ENCODE assay signal across 8 cellular contexts in genomic region chr1:232805269-232806070, GRCh38. TPM values are rescaled to one million over a fixed set of nuclear protein-coding genes. Genes with fewer than 3 reads are reported as not detected.
DNase-seq lines count a peak whose midpoint lies in the region; ATAC-seq and TF ChIP-seq lines count a peak whose summit lies in the region.

MAP10 (plus strand) TSS chr1:232805416; CDS start chr1:232805450, 34 bp downstream.

- peak; percentile 90 for ATAC-seq in GM21825 (IDR thresholded peaks at IDR 0.05; ENCODE audit: unreplicated experiment)

- peak; percentile 73 for TF ChIP-seq POLR2A in NB4 (IDR thresholded peaks at IDR 0.05; ENCODE audit: extremely low read depth, insufficient read length)

- no peaks in the 10 kb centered on the region for H3K36me3 ChIP-seq in iPS-20b (ENCODE audit: insufficient read depth, low read depth, low read length)

- peak within 1 kb of the TSS; percentile 53 for H3K4me3 Mint-ChIP-seq in MCF 10A (ENCODE audit: unreplicated experiment)

- H3K27me3 Mint-ChIP-seq in MCF 10A (ENCODE audit: insufficient read depth, unreplicated experiment), result peaks cover 16% of the 10 kb centered on the region

- H3K27ac Mint-ChIP-seq in MCF 10A (ENCODE audit: low read depth, unreplicated experiment), result no peak within 1 kb of the TSS

- TF ChIP-seq CTCF in NB4 (IDR thresholded peaks at IDR 0.05; ENCODE audit: low read depth, low read length), result no peak
- no peak for TF ChIP-seq CTCF in WI38 (IDR thresholded peaks at IDR 0.05; ENCODE audit: low read depth, low read length)
- TF ChIP-seq CTCF in MCF 10A (IDR thresholded peaks at IDR 0.05; ENCODE audit: unreplicated experiment), result no peak

- H3K36me3 Mint-ChIP-seq in MCF 10A (ENCODE audit: insufficient read depth, unreplicated experiment), result no peaks in the 10 kb centered on the region

- no TSS peak for BruUV-seq in MCF 10A (replicated peaks; lab: Mats Ljungman, UMichigan)

- CTCF ChIA-PET in MCF 10A (lab: Yijun Ruan, JAX), result interaction anchor here (0.7 kb wide), 1 partner anchor 12 kb away, joined by 3 read pairs; no protein-coding TSS in a partner anchor

- H3K4me1 Mint-ChIP-seq in MCF 10A (ENCODE audit: insufficient read depth, unreplicated experiment), result no peaks in the 10 kb centered on the region

- no peak within 1 kb of the TSS for H3K27ac ChIP-seq in iPS-20b (ENCODE audit: low read length)
- H3K27ac ChIP-seq in skin epidermis, result peak within 1 kb of the TSS; percentile 10 to 87 (median 80)

- intact Hi-C loops in MCF 10A (cut with micrococcal nuclease), result no loop called here

- DNase-seq in Daoy (ENCODE audit: low read depth) (peak; percentile 91), NB4 (ENCODE audit: low read depth) (peak; percentile 90), MCF 10A (ENCODE audit: unreplicated experiment) (no peak), NCI-H2196 treated with DMSO at 0.1 percent for 48 hours (lab: John Stamatoyannopoulos, UW; ENCODE audit: unreplicated experiment) (no peak)

- H3K9ac ChIP-seq in iPS-20b (ENCODE audit: low read depth, low read length), result peak within 1 kb of the TSS; percentile 72

- peaks cover 4% of the 10 kb centered on the region; the same call in 1 of the 2 replicates for H3K4me1 ChIP-seq in iPS-20b (ENCODE audit: insufficient read depth, low read length)

- POLR2A ChIA-PET in MCF 10A (lab: Yijun Ruan, JAX), result no interaction called here

- H3K4me3 ChIP-seq in NB4 (ENCODE audit: low read depth, low read length), result peak within 1 kb of the TSS; percentile 79
- peak within 1 kb of the TSS; percentile 63 for H3K4me3 ChIP-seq in WI38 (ENCODE audit: low read depth, low read length)
- peak within 1 kb of the TSS; percentile 70 for H3K4me3 ChIP-seq in iPS-20b (ENCODE audit: low read length)
- peak within 1 kb of the TSS; percentile 48 to 92 (median 71) for H3K4me3 ChIP-seq in skin epidermis

- H3K9me3 Mint-ChIP-seq in MCF 10A (ENCODE audit: unreplicated experiment), result no peaks in the 10 kb centered on the region

- no peaks in the 10 kb centered on the region for H3K9me3 ChIP-seq in iPS-20b (ENCODE audit: insufficient read depth, low read depth, low read length)

- no peaks in the 10 kb centered on the region for H3K27me3 ChIP-seq in iPS-20b (ENCODE audit: insufficient read depth, low read length)

RNA-seq across cellular contexts. Expression of gene MAP10, which starts in this region (rescaled TPM):
- total RNA-seq in Daoy (2014; rRNA removed; shearing (Covaris generic)), result 6.5 and 8.9 TPM in 2 replicates
- not detected in 2 replicates for total RNA-seq in MCF 10A (2022)

Comparison
In these comparisons a context has a peak if more than half of its experiments do, and no peak if none do; other contexts are left out.
1. DNase-seq: peak in Daoy (single experiment) and NB4 (single experiment); none in MCF 10A (single experiment) and NCI-H2196 treated with DMSO at 0.1 percent for 48 hours (single experiment).
2. Peak in every context shown above with its lines, with median percentiles within 50 percentile points of each other: H3K4me3 ChIP-seq.